In the genomic region with DNA sequence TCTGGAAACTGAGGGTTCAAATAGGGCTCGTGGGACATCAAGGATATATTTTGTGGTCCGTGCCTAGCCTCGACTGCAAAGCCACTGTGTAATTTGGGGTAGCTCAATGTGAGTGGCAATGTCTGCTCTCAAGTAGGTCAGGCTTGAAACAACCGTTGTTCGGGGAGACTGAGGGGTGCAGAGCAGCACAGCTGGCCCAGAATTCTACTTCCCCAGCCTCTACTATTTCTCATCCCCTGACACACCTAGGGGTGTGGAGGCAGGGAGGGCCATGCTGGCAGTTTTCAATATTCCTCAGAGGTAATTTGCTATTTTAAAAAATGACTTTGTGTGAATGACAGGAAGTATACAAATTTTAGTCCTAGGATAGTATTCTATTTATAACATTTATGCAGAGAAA, we compare ENCODE assay signal across 12 cellular contexts. TPM values are rescaled to one million over a fixed set of nuclear protein-coding genes. Genes with fewer than 3 reads are reported as not detected.
DNase-seq lines count a peak whose midpoint lies in the region; ATAC-seq, FAIRE-seq and TF ChIP-seq lines count a peak whose summit lies in the region.
"Had no signal": no experiment of that assay in that cellular context is flagged by ENCODE, and none has a peak within 500 bp of the region (broad histone marks: within the 10 kb centered on the region; RNA-seq: fewer than 3 reads in every experiment).

No MANE protein-coding gene starts in this region.

- H3K27ac ChIP-seq in A549 = peak overlapping the region in 1 of 2 experiments; percentile 26; a peak in 1 of 6 replicates
- H3K27ac ChIP-seq in PC-3 (ENCODE audit: low read length) = no peak overlapping the region
- H3K27ac ChIP-seq in fibroblast of lung (ENCODE audit: insufficient read depth, low read length) = peak overlapping the region; percentile 91
- H3K27ac ChIP-seq in neuronal stem cell (replicated peaks; ENCODE audit: low read length) = no peak overlapping the region

- no peak overlapping the region for H3K23ac ChIP-seq in neuronal stem cell (ENCODE audit: low read depth, low read length, poor library complexity)

- H3K27me3 ChIP-seq in PC-3 (ENCODE audit: low read length) (no peaks in the 10 kb centered on the region), fibroblast of lung (ENCODE audit: control insufficient read depth, insufficient read depth, low read length) (no peaks in the 10 kb centered on the region), neuronal stem cell (ENCODE audit: control insufficient read depth in 3 of 3, insufficient read depth in 3 of 3, low read depth in 1 of 3, low read length in 3 of 3) (no peaks in the 10 kb centered on the region)

- intact Hi-C loops in PC-3 (cut with micrococcal nuclease) = no loop called here

- no peak overlapping the region for H4K91ac ChIP-seq in neuronal stem cell (ENCODE audit: low read depth, low read length, poor library complexity)

- no peak overlapping the region for H3K18ac ChIP-seq in neuronal stem cell (ENCODE audit: low read length)

- CTCF ChIA-PET in A549 (lab: Yijun Ruan, JAX) (interaction anchor here (1.4 to 5.7 kb wide), 10 partner anchors 12 to 125 kb away, joined by 3 to 45 read pairs (median 18); no protein-coding TSS in a partner anchor), PC-3 (lab: Charles Lee) (interaction anchor here (2.3 kb wide), 1 partner anchor 50 kb away, joined by 16 read pairs; no protein-coding TSS in a partner anchor)

- no peaks in the 10 kb centered on the region for H3K79me1 ChIP-seq in neuronal stem cell (ENCODE audit: low read depth, low read length)

- H3K14ac ChIP-seq in neuronal stem cell (ENCODE audit: low read length) = no peak overlapping the region

- H2BK12ac ChIP-seq in neuronal stem cell (ENCODE audit: low read length) = no peak overlapping the region

- TF ChIP-seq CTCF in A549 (IDR thresholded peaks at IDR 0.05) (no peak), PC-3 (conservative IDR thresholded peaks at IDR 0.05; ENCODE audit: low read depth, low read length) (no peak), fibroblast of lung (conservative IDR thresholded peaks at IDR 0.05 in 1 of 2, IDR thresholded peaks at IDR 0.05 in 1 of 2; ENCODE audit: low read depth in 1 of 2, low read length in 2 of 2) (no peak)

- 0 out of 2 replicates have a peak overlapping the region, but pooled peaks have one; percentile 64 for H3K9ac ChIP-seq in PC-3 (ENCODE audit: low read length)
- no peak overlapping the region for H3K9ac ChIP-seq in fibroblast of lung (ENCODE audit: insufficient read depth, low read length)
- H3K9ac ChIP-seq in neuronal stem cell (ENCODE audit: low read depth, low read length, poor library complexity) = no peak overlapping the region

- 90% methylated on average over 5 of the region's 5 CpGs for WGBS in A549 (ENCODE audit: missing lambda C conversion rate)
- WGBS in neuronal stem cell (ENCODE audit: extremely low coverage in 2 of 2, insufficient read length in 2 of 2, insufficient replicate concordance in 1 of 2), 2 donors = no CpG with 5 or more reads among the region's 5 CpGs

- H2BK15ac ChIP-seq in neuronal stem cell (ENCODE audit: low read length) = no peak overlapping the region

- ATAC-seq in A549 (no peak), PC-3 (no peak), HG03565 (IDR thresholded peaks at IDR 0.05; ENCODE audit: unreplicated experiment) (no peak), GM18867 (IDR thresholded peaks at IDR 0.05; ENCODE audit: unreplicated experiment) (no peak), GM18858 (IDR thresholded peaks at IDR 0.05; ENCODE audit: unreplicated experiment) (no peak)

- no peak for TF ChIP-seq POLR2A in A549 (IDR thresholded peaks at IDR 0.05; ENCODE audit: low read length)

- no peaks in the 10 kb centered on the region for H3K9me3 ChIP-seq in A549
- H3K9me3 ChIP-seq in PC-3 (ENCODE audit: low read length) = no peaks in the 10 kb centered on the region
- H3K9me3 ChIP-seq in fibroblast of lung (ENCODE audit: control insufficient read depth, insufficient read depth, low read depth, low read length) = no peaks in the 10 kb centered on the region
- no peaks in the 10 kb centered on the region for H3K9me3 ChIP-seq in neuronal stem cell (replicated peaks in 1 of 2; ENCODE audit: control insufficient read depth in 2 of 2, insufficient read depth in 1 of 2, low read depth in 1 of 2, low read length in 2 of 2)

- H3K4me1 ChIP-seq in A549 = peaks cover 43% of the 10 kb centered on the region
- H3K4me1 ChIP-seq in PC-3 (ENCODE audit: insufficient read depth, low read length) = peaks cover 45% of the 10 kb centered on the region
- peaks cover 7% of the 10 kb centered on the region for H3K4me1 ChIP-seq in fibroblast of lung (ENCODE audit: control insufficient read depth, extremely low read depth, insufficient read depth, low read length)
- peaks cover 6 to 20% of the 10 kb centered on the region in 2 donors for H3K4me1 ChIP-seq in neuronal stem cell (ENCODE audit: control insufficient read depth in 2 of 2, insufficient read depth in 1 of 2, low read depth in 1 of 2, low read length in 2 of 2)

- H2AFZ ChIP-seq in PC-3 (ENCODE audit: low read length) = 0 out of 2 replicates have a peak overlapping the region, but pooled peaks have one; percentile 94
- H2AFZ ChIP-seq in fibroblast of lung (ENCODE audit: low read length) = peak overlapping the region; percentile 12
- peak overlapping the region; percentile 92 for H2AFZ ChIP-seq in neuronal stem cell (ENCODE audit: low read length)

- H3K4me2 ChIP-seq in A549 (peak overlapping the region; percentile 81), PC-3 (ENCODE audit: low read length) (peak overlapping the region; percentile 85; the same call in 1 of the 2 replicates), fibroblast of lung (ENCODE audit: extremely low read depth, insufficient read depth, low read length) (peak overlapping the region; percentile 84), neuronal stem cell (ENCODE audit: insufficient read depth, low read length, poor library complexity, severe bottlenecking) (no peak overlapping the region)

- peak overlapping the region; percentile 11 for H2AK5ac ChIP-seq in neuronal stem cell (ENCODE audit: low read depth, low read length)

- H2BK120ac ChIP-seq in neuronal stem cell (ENCODE audit: low read depth, low read length) = no peak overlapping the region

- peaks cover 34% of the 10 kb centered on the region for H3K79me2 ChIP-seq in PC-3 (ENCODE audit: low read length)
- H3K79me2 ChIP-seq in fibroblast of lung (ENCODE audit: control insufficient read depth, insufficient read depth, low read length) = peaks cover 36% of the 10 kb centered on the region

- H4K20me1 ChIP-seq in PC-3 (ENCODE audit: low read length) = no peaks in the 10 kb centered on the region
- H4K20me1 ChIP-seq in fibroblast of lung (ENCODE audit: control insufficient read depth, extremely low read depth, insufficient read depth, low read length) = no peaks in the 10 kb centered on the region

- BruUV-seq in PC-3 (replicated peaks; lab: Mats Ljungman, UMichigan) = no TSS peak

- H3K4me3 ChIP-seq in A549 = no peak overlapping the region
- H3K4me3 ChIP-seq in PC-3 (ENCODE audit: low read length) = no peak overlapping the region
- peak overlapping the region in 3 of 4 experiments; percentile 4 to 96 (median 86) for H3K4me3 ChIP-seq in fibroblast of lung (replicated peaks in 1 of 4; ENCODE audit: control extremely low read depth in 1 of 4, insufficient read depth in 1 of 4, low read depth in 3 of 4, low read length in 4 of 4)
- no peak overlapping the region for H3K4me3 ChIP-seq in neuronal stem cell (ENCODE audit: low read length in 2 of 2)

- H3K36me3 ChIP-seq in PC-3 (ENCODE audit: low read depth, low read length) = no peaks in the 10 kb centered on the region
- H3K36me3 ChIP-seq in fibroblast of lung (ENCODE audit: control insufficient read depth, insufficient read depth, low read length) = peaks cover 2% of the 10 kb centered on the region
- no peaks in the 10 kb centered on the region for H3K36me3 ChIP-seq in neuronal stem cell (replicated peaks in 1 of 2; ENCODE audit: control insufficient read depth in 2 of 2, insufficient read depth in 2 of 2, low read length in 2 of 2)

- TF ChIP-seq RAD21 in A549 (conservative IDR thresholded peaks at IDR 0.05 in 1 of 2, IDR thresholded peaks at IDR 0.05 in 1 of 2) = no peak

- no peak overlapping the region for H3K4ac ChIP-seq in neuronal stem cell (ENCODE audit: low read length)

- DNase-seq in A549 (ENCODE audit: low read depth in 1 of 2, low spot score in 1 of 2) = no peak
- no peak for DNase-seq in PC-3
- DNase-seq in fibroblast of lung (ENCODE audit: low read depth in 2 of 2) = no peak
- no peak for DNase-seq in neuronal stem cell (ENCODE audit: low spot score)
- no peak for DNase-seq in NCI-H748 treated with DMSO at 0.1 percent for 48 hours (lab: John Stamatoyannopoulos, UW)
- DNase-seq: activated CD4-positive, alpha-beta T cell treated with anti-CD3 and anti-CD28 coated beads, Interleukin-2, amount 10 ng/mL, durations not matched to agents 24 days and 14 days; activated gamma-delta T cell; NCI-H69 had no signal

- no peak for TF ChIP-seq EP300 in A549 (IDR thresholded peaks at IDR 0.05)

- peaks cover 4% of the 10 kb centered on the region for H3F3A ChIP-seq in PC-3 (ENCODE audit: low read length, unreplicated experiment)

- no peak overlapping the region for H4K8ac ChIP-seq in neuronal stem cell (ENCODE audit: low read depth, low read length)

- H2BK5ac ChIP-seq in neuronal stem cell (ENCODE audit: low read length) = no peak overlapping the region

- POLR2A ChIA-PET in A549 (lab: Yijun Ruan, JAX) = no interaction called here
- POLR2A ChIA-PET in PC-3 (lab: Charles Lee; ENCODE audit: unreplicated experiment) = no interaction called here

- no peak for FAIRE-seq in A549 (lab: Jason Lieb, UNC)
- FAIRE-seq: colon had no signal

- no peaks in the 10 kb centered on the region for H3K9me2 ChIP-seq in PC-3 (replicated peaks; ENCODE audit: low read length)

RNA-seq across cellular contexts. Expression of gene DAB2, which starts 1.4 kb away (rescaled TPM):
- polyA plus RNA-seq in A549 (2011; rRNA removed) (14.4 and 17.1 TPM in 2 replicates), A549 (2017; fragmentation: RNase III; extraction: RNeasy Plus Mini Kit Qiagen cat#74134 plus additional on column Dnase treatment) (10.5 to 13.6 TPM (median 12.6 TPM) in 3 replicates), fibroblast of lung (328 and 538 TPM in 2 replicates)
- polyA plus RNA-seq in A549 (2012; cell fraction: cytosol; rRNA removed) = 3.3 and 5.0 TPM in 2 replicates
- polyA plus RNA-seq in A549 (2012; cell fraction: nucleus; rRNA removed) = 4.6 and 6.4 TPM in 2 replicates
- 15.8 and 16.5 TPM in 2 replicates for polyA minus RNA-seq in A549 (2011; rRNA and poly(A)+ RNA removed)
- total RNA-seq in PC-3 (2014; rRNA removed) (11.8 and 14.1 TPM in 2 replicates), fibroblast of lung (161 and 217 TPM in 2 replicates)
- polyA plus RNA-seq in fibroblast of lung (2012) = 211 and 409 TPM in 2 replicates
- 185 and 339 TPM in 2 replicates for polyA minus RNA-seq in fibroblast of lung (ENCODE audit: low replicate concordance)
- 12.9 TPM for polyA plus RNA-seq in neuronal stem cell (2013, experiment 1 of 2)
- 12.2 TPM for polyA plus RNA-seq in neuronal stem cell (2013, experiment 2 of 2)
- total RNA-seq: activated CD4-positive, alpha-beta T cell treated with anti-CD3 and anti-CD28 coated beads, Interleukin-2, amount 10 ng/mL, durations not matched to agents 24 days and 14 days had no signal

Comparison
In these comparisons a context has a peak if more than half of its experiments do, and no peak if none do; other contexts are left out.
1. H3K4me3 ChIP-seq: peak in fibroblast of lung (3 of 4); none in A549 (single experiment), PC-3 (single experiment) and neuronal stem cell (0 of 2).
2. H2AFZ ChIP-seq: peak in every context shown above with its lines; median percentile 94 in PC-3; 92 in neuronal stem cell; 12 in fibroblast of lung.
3. RNA of gene DAB2, which starts 1.4 kb away (total RNA-seq): 161 to 217 TPM in fibroblast of lung; 11.8 to 14.1 TPM in PC-3; every median in the first group is over 10 times any median in the second.